In genomic region chr3:160956785-160957184, GRCh38 we compare ENCODE assay signal across 8 cellular contexts.
DNase-seq lines count a peak whose midpoint lies in the region; ATAC-seq and TF ChIP-seq lines count a peak whose summit lies in the region.

No MANE protein-coding gene starts in this region.

- ATAC-seq in left cardiac atrium: no peak
- peak; percentile 90 for ATAC-seq in HG03139 (IDR thresholded peaks at IDR 0.05; ENCODE audit: unreplicated experiment)
- ATAC-seq in activated CD8-positive, alpha-beta T cell treated with anti-CD3 and anti-CD28 coated beads for 36 hours: peak; percentile 62
- ATAC-seq in naive thymus-derived CD4-positive, alpha-beta T cell: peak; percentile 63
- ATAC-seq in HG03457 (IDR thresholded peaks at IDR 0.05; ENCODE audit: unreplicated experiment): no peak

- no peaks in the 10 kb centered on the region for H3K27me3 ChIP-seq in left ventricle myocardium inferior (ENCODE audit: low read depth)
- peaks cover 0 to 2% of the 10 kb centered on the region in 2 donors for H3K27me3 ChIP-seq in naive thymus-derived CD4-positive, alpha-beta T cell (ENCODE audit: control insufficient read depth in 2 of 2, insufficient read depth in 2 of 2, low read length in 2 of 2)
- no peaks in the 10 kb centered on the region for H3K27me3 ChIP-seq in adrenal gland

- no peak overlapping the region for H3K4me3 Mint-ChIP-seq in activated CD8-positive, alpha-beta T cell treated with anti-CD3 and anti-CD28 coated beads for 36 hours
- H3K4me3 Mint-ChIP-seq in naive thymus-derived CD4-positive, alpha-beta T cell: no peak overlapping the region

- H3K9me3 ChIP-seq in left ventricle myocardium inferior (replicated peaks): no peaks in the 10 kb centered on the region
- H3K9me3 ChIP-seq in naive thymus-derived CD4-positive, alpha-beta T cell (ENCODE audit: control insufficient read depth in 2 of 3, low read length in 3 of 3): no peaks in the 10 kb centered on the region
- H3K9me3 ChIP-seq in adrenal gland (replicated peaks in 1 of 3): no peaks in the 10 kb centered on the region

- CTCF ChIA-PET in activated CD8-positive, alpha-beta T cell treated with anti-CD3 and anti-CD28 coated beads for 36 hours (lab: Charles Lee): interaction anchor here (0.7 to 2.4 kb wide), 15 partner anchors 9 to 465 kb away, joined by 3 to 13 read pairs (median 4); partner anchors contain the start of gene NMD3
- CTCF ChIA-PET in naive thymus-derived CD4-positive, alpha-beta T cell (lab: Charles Lee): no interaction called here

- TF ChIP-seq CTCF in left ventricle myocardium inferior (IDR thresholded peaks at IDR 0.05; ENCODE audit: borderline replicate concordance) (peak; percentile 43), adrenal gland (IDR thresholded peaks at IDR 0.05) (peak in 3 of 6 experiments; percentile 21 to 31 (median 24))
- TF ChIP-seq CTCF in activated CD8-positive, alpha-beta T cell treated with anti-CD3 and anti-CD28 coated beads for 36 hours (IDR thresholded peaks at IDR 0.05): peak; percentile 35

- H3K36me3 ChIP-seq in left ventricle myocardium inferior (no peaks in the 10 kb centered on the region), adrenal gland (replicated peaks in 1 of 2) (no peaks in the 10 kb centered on the region)
- H3K36me3 ChIP-seq in naive thymus-derived CD4-positive, alpha-beta T cell (ENCODE audit: control insufficient read depth in 2 of 3, insufficient read depth in 3 of 3, low read length in 3 of 3): no peaks in the 10 kb centered on the region

- no peak overlapping the region for H3K4me3 ChIP-seq in left ventricle myocardium inferior
- no peak overlapping the region for H3K4me3 ChIP-seq in naive thymus-derived CD4-positive, alpha-beta T cell (ENCODE audit: low read length)
- no peak overlapping the region for H3K4me3 ChIP-seq in adrenal gland

- no peaks in the 10 kb centered on the region for H3K4me1 Mint-ChIP-seq in activated CD8-positive, alpha-beta T cell treated with anti-CD3 and anti-CD28 coated beads for 36 hours (ENCODE audit: low read depth)
- no peaks in the 10 kb centered on the region for H3K4me1 Mint-ChIP-seq in naive thymus-derived CD4-positive, alpha-beta T cell

- intact Hi-C loops in left ventricle myocardium inferior (cut with micrococcal nuclease) (no loop called here), left cardiac atrium (cut with DNase I) (no loop called here), adrenal gland (cut with DNase I) (no loop called here)
- intact Hi-C loops in activated CD8-positive, alpha-beta T cell treated with anti-CD3 and anti-CD28 coated beads for 36 hours (cut with micrococcal nuclease): loop anchor here (10.0 kb wide), 1 partner anchor 448 kb away; no protein-coding TSS in a partner anchor
- intact Hi-C loops in naive thymus-derived CD4-positive, alpha-beta T cell (cut with micrococcal nuclease): loop anchor here in 1 of 2 donors (1.0 to 5.0 kb wide), 3 partner anchors 318 to 468 kb away; no protein-coding TSS in a partner anchor

- peaks cover 21% of the 10 kb centered on the region for H3K4me1 ChIP-seq in left ventricle myocardium inferior
- H3K4me1 ChIP-seq in naive thymus-derived CD4-positive, alpha-beta T cell (ENCODE audit: control insufficient read depth in 2 of 2, insufficient read depth in 2 of 2, low read length in 2 of 2): no peaks in the 10 kb centered on the region
- H3K4me1 ChIP-seq in adrenal gland (replicated peaks in 1 of 2): peaks cover 9 to 23% of the 10 kb centered on the region in 2 donors

- no peak for DNase-seq in left ventricle myocardium inferior
- no peak for DNase-seq in left cardiac atrium
- DNase-seq in activated CD8-positive, alpha-beta T cell treated with anti-CD3 and anti-CD28 coated beads for 36 hours: no peak
- DNase-seq in naive thymus-derived CD4-positive, alpha-beta T cell: no peak
- DNase-seq in adrenal gland: no peak
- no peak for DNase-seq in NCI-H526 treated with DMSO at 0.1 percent for 48 hours (lab: John Stamatoyannopoulos, UW)

- no peaks in the 10 kb centered on the region for H3K9me3 Mint-ChIP-seq in activated CD8-positive, alpha-beta T cell treated with anti-CD3 and anti-CD28 coated beads for 36 hours
- H3K9me3 Mint-ChIP-seq in naive thymus-derived CD4-positive, alpha-beta T cell: no peaks in the 10 kb centered on the region

- H3K36me3 Mint-ChIP-seq in activated CD8-positive, alpha-beta T cell treated with anti-CD3 and anti-CD28 coated beads for 36 hours (ENCODE audit: low read depth): no peaks in the 10 kb centered on the region
- H3K36me3 Mint-ChIP-seq in naive thymus-derived CD4-positive, alpha-beta T cell: no peaks in the 10 kb centered on the region

- no peak overlapping the region for H3K27ac ChIP-seq in left ventricle myocardium inferior (replicated peaks)
- H3K27ac ChIP-seq in naive thymus-derived CD4-positive, alpha-beta T cell (ENCODE audit: low read depth, low read length): no peak overlapping the region
- H3K27ac ChIP-seq in adrenal gland: no peak overlapping the region

- no peak overlapping the region for H3K27ac Mint-ChIP-seq in activated CD8-positive, alpha-beta T cell treated with anti-CD3 and anti-CD28 coated beads for 36 hours
- H3K27ac Mint-ChIP-seq in naive thymus-derived CD4-positive, alpha-beta T cell: no peak overlapping the region

- no peak for TF ChIP-seq POLR2A in adrenal gland (IDR thresholded peaks at IDR 0.05)

- H3K27me3 Mint-ChIP-seq in activated CD8-positive, alpha-beta T cell treated with anti-CD3 and anti-CD28 coated beads for 36 hours: no peaks in the 10 kb centered on the region
- H3K27me3 Mint-ChIP-seq in naive thymus-derived CD4-positive, alpha-beta T cell: peaks cover 0 to 15% (median 8%) of the 10 kb centered on the region in 5 donors

- POLR2A ChIA-PET in activated CD8-positive, alpha-beta T cell treated with anti-CD3 and anti-CD28 coated beads for 36 hours (lab: Charles Lee): interaction anchor here (0.9 kb wide), 1 partner anchor 9 kb away, joined by 3 read pairs; no protein-coding TSS in a partner anchor
- POLR2A ChIA-PET in naive thymus-derived CD4-positive, alpha-beta T cell (lab: Charles Lee): no interaction called here

Comparison
In these comparisons a context has a peak if more than half of its experiments do, and no peak if none do; other contexts are left out.
1. ATAC-seq: peak in HG03139 (single experiment), activated CD8-positive, alpha-beta T cell treated with anti-CD3 and anti-CD28 coated beads for 36 hours (single experiment) and naive thymus-derived CD4-positive, alpha-beta T cell (single experiment); none in left cardiac atrium (0 of 2) and HG03457 (single experiment).